22 cellular contexts compared by ENCODE assay signal in the genomic region with DNA sequence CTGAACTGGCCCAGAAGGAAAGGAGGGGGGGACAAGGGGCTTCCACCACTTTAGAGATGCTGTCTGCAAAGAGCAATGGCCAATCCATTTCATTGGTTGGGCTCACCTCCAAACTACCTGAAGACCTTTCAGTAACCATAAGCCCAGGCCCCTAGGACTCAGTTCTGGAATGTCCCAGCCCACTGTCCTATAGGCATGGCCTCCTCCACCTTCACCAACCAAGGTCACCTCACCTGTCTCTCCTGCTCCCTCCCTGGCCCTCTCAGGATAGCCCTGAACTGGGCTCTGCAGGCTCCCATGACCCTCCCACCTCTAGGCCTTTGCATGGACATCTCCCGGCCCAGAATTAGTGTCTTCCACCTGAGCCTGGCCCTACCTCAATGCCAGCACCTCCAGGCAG.
"Had no signal": no experiment of that assay in that cellular context is flagged by ENCODE, and none has a peak within 500 bp of the region (broad histone marks: within the 10 kb centered on the region; RNA-seq: fewer than 3 reads in every experiment).

No MANE protein-coding gene starts in this region.

- H3K9me3 ChIP-seq: esophagus squamous epithelium, gastrocnemius medialis, lower lobe of right lung had no signal

- H3K9me3 Mint-ChIP-seq: dendritic cell treated with granulocyte-macrophage colony-stimulating factor and Interleukin-4, amounts not matched to agents 40 ng/mL and 50 ng/mL, for 4 days; immature natural killer cell had no signal

- DNase-seq: cortex of kidney; effector CD8-positive, alpha-beta T cell; esophagus squamous epithelium; foreskin fibroblast; foreskin melanocyte; gastrocnemius medialis; glutamatergic neuron; head of caudate nucleus; heart right ventricle; hippocampal formation; immature natural killer cell; islet precursor cell; kidney; kidney glomerular epithelial cell; left colon; left ventricle myocardium superior; lower lobe of right lung; mesenchymal stem cell; naive B cell had no signal

- H3K4me3 ChIP-seq: esophagus squamous epithelium, gastrocnemius medialis, heart right ventricle, lower lobe of right lung had no signal

- H3K36me3 Mint-ChIP-seq: immature natural killer cell, mesothelial cell of epicardium, naive B cell had no signal

- ATAC-seq: gastrocnemius medialis, left colon, left lobe of liver, left ventricle myocardium superior had no signal

- H3K4me1 ChIP-seq: esophagus squamous epithelium, gastrocnemius medialis, lower lobe of right lung had no signal

- H3K36me3 ChIP-seq: esophagus squamous epithelium, gastrocnemius medialis, heart right ventricle, lower lobe of right lung had no signal

- H3K27ac ChIP-seq: esophagus squamous epithelium, gastrocnemius medialis, heart right ventricle, lower lobe of right lung had no signal

- H3K4me1 Mint-ChIP-seq: immature natural killer cell, mesothelial cell of epicardium had no signal

- H3K4me3 Mint-ChIP-seq: dendritic cell treated with granulocyte-macrophage colony-stimulating factor and Interleukin-4, amounts not matched to agents 40 ng/mL and 50 ng/mL, for 4 days; immature natural killer cell; mesothelial cell of epicardium; naive B cell had no signal

- H3K27ac Mint-ChIP-seq: dendritic cell treated with granulocyte-macrophage colony-stimulating factor and Interleukin-4, amounts not matched to agents 40 ng/mL and 50 ng/mL, for 4 days; immature natural killer cell; mesothelial cell of epicardium had no signal

- H3K27me3 ChIP-seq: esophagus squamous epithelium, gastrocnemius medialis, heart right ventricle had no signal
